Comparison of ENCODE assay signal across 1 cellular context in the genomic region with DNA sequence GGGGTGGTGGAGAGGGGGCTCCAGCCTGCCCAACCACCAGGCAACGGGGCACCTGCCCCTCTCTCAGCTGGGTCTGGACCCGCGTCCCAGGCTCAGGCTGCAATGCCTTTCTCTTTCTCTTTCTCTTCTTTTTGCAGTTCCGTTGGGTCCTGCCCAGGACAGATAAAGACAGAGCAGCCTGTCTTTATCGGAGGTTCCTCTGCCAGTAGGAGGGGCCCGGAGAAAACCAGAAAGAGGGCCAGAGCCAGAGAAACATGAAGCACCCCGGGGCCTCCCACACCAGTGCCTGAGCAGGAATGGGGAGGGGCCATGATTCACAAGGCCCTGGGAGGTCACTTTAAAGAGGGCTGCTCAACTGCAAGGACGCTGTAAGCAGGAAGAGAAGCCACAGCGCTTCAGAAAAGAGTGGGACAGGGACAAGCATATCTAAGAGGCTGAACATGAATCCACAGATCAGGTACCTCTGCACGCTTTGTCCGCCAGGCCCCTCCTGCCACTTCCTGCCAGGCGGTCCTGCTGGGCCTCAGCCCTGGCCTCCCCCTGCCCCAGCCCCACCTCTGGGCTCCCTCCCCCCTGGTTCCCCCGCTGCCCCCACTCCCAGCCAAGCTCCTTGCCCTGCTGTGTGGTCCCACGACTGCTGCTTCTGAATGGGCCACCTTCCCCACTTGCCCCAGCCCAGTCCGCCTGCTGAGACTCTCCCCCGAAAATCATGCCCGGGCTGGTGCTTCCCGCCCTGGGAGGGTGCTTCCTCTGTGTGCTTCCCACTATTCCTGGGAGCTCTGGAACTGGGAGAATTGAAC.
A peak's percentile ranks its signal among the peaks of the same experiment; 100 is the strongest.
TF ChIP-seq lines count a peak whose summit lies in the region.

A gene (plus strand): TSS at position 335 of the 800 bp plus-strand sequence. CDS start 106 bp downstream, at position 441.

TF ChIP-seq in HepG2, 621 proteins besides CTCF, POLR2A, EP300 and RAD21 (continued from another document and continues in another):
- TF ChIP-seq, protein P1, sequence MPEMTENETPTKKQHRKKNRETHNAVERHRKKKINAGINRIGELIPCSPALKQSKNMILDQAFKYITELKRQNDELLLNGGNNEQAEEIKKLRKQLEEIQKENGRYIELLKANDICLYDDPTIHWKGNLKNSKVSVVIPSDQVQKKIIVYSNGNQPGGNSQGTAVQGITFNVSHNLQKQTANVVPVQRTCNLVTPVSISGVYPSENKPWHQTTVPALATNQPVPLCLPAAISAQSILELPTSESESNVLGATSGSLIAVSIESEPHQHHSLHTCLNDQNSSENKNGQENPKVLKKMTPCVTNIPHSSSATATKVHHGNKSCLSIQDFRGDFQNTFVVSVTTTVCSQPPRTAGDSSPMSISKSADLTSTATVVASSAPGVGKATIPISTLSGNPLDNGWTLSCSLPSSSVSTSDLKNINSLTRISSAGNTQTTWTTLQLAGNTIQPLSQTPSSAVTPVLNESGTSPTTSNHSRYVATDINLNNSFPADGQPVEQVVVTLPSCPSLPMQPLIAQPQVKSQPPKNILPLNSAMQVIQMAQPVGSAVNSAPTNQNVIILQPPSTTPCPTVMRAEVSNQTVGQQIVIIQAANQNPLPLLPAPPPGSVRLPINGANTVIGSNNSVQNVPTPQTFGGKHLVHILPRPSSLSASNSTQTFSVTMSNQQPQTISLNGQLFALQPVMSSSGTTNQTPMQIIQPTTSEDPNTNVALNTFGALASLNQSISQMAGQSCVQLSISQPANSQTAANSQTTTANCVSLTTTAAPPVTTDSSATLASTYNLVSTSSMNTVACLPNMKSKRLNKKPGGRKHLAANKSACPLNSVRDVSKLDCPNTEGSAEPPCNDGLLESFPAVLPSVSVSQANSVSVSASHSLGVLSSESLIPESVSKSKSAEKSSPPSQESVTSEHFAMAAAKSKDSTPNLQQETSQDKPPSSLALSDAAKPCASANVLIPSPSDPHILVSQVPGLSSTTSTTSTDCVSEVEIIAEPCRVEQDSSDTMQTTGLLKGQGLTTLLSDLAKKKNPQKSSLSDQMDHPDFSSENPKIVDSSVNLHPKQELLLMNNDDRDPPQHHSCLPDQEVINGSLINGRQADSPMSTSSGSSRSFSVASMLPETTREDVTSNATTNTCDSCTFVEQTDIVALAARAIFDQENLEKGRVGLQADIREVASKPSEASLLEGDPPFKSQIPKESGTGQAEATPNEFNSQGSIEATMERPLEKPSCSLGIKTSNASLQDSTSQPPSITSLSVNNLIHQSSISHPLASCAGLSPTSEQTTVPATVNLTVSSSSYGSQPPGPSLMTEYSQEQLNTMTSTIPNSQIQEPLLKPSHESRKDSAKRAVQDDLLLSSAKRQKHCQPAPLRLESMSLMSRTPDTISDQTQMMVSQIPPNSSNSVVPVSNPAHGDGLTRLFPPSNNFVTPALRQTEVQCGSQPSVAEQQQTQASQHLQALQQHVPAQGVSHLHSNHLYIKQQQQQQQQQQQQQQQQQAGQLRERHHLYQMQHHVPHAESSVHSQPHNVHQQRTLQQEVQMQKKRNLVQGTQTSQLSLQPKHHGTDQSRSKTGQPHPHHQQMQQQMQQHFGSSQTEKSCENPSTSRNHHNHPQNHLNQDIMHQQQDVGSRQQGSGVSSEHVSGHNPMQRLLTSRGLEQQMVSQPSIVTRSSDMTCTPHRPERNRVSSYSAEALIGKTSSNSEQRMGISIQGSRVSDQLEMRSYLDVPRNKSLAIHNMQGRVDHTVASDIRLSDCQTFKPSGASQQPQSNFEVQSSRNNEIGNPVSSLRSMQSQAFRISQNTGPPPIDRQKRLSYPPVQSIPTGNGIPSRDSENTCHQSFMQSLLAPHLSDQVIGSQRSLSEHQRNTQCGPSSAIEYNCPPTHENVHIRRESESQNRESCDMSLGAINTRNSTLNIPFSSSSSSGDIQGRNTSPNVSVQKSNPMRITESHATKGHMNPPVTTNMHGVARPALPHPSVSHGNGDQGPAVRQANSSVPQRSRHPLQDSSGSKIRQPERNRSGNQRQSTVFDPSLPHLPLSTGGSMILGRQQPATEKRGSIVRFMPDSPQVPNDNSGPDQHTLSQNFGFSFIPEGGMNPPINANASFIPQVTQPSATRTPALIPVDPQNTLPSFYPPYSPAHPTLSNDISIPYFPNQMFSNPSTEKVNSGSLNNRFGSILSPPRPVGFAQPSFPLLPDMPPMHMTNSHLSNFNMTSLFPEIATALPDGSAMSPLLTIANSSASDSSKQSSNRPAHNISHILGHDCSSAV (CRISPR knock-in tag; IDR thresholded peaks at IDR 0.05; ENCODE audit: borderline replicate concordance), result no peak
- TF ChIP-seq STAT5B (CRISPR knock-in tag; IDR thresholded peaks at IDR 0.05) (no peak), STAG1 (CRISPR knock-in tag; IDR thresholded peaks at IDR 0.05) (0 out of 2 replicates have a peak, but pooled peaks have one; percentile 17), MIXL1 (CRISPR knock-in tag; IDR thresholded peaks at IDR 0.05) (no peak), CEBPB (IDR thresholded peaks at IDR 0.05; ENCODE audit: borderline replicate concordance, low read depth, low read length) (no peak), ZNF12 (CRISPR knock-in tag; IDR thresholded peaks at IDR 0.05) (peak; percentile 38; the same call in 1 of the 2 replicates), ATRX (CRISPR knock-in tag; IDR thresholded peaks at IDR 0.05; ENCODE audit: borderline replicate concordance) (no peak), BRD4 (CRISPR knock-in tag; IDR thresholded peaks at IDR 0.05) (peak; percentile 73), ZNF138 (CRISPR knock-in tag; IDR thresholded peaks at IDR 0.05; ENCODE audit: low read depth) (no peak), YEATS2 (CRISPR knock-in tag; IDR thresholded peaks at IDR 0.05; ENCODE audit: borderline replicate concordance) (no peak), NRL (CRISPR knock-in tag; IDR thresholded peaks at IDR 0.05; ENCODE audit: borderline replicate concordance) (no peak), ZSCAN22 (CRISPR knock-in tag; IDR thresholded peaks at IDR 0.05) (no peak), MAFK (conservative IDR thresholded peaks at IDR 0.05 in 1 of 2, IDR thresholded peaks at IDR 0.05 in 1 of 2; ENCODE audit: low read length in 2 of 2) (no peak), ZNF768 (CRISPR knock-in tag; IDR thresholded peaks at IDR 0.05) (no peak), NAIF1 (CRISPR knock-in tag; IDR thresholded peaks at IDR 0.05; ENCODE audit: borderline replicate concordance) (no peak), TP53 (CRISPR knock-in tag; conservative IDR thresholded peaks at IDR 0.05) (no peak)
- TF ChIP-seq, protein P2, sequence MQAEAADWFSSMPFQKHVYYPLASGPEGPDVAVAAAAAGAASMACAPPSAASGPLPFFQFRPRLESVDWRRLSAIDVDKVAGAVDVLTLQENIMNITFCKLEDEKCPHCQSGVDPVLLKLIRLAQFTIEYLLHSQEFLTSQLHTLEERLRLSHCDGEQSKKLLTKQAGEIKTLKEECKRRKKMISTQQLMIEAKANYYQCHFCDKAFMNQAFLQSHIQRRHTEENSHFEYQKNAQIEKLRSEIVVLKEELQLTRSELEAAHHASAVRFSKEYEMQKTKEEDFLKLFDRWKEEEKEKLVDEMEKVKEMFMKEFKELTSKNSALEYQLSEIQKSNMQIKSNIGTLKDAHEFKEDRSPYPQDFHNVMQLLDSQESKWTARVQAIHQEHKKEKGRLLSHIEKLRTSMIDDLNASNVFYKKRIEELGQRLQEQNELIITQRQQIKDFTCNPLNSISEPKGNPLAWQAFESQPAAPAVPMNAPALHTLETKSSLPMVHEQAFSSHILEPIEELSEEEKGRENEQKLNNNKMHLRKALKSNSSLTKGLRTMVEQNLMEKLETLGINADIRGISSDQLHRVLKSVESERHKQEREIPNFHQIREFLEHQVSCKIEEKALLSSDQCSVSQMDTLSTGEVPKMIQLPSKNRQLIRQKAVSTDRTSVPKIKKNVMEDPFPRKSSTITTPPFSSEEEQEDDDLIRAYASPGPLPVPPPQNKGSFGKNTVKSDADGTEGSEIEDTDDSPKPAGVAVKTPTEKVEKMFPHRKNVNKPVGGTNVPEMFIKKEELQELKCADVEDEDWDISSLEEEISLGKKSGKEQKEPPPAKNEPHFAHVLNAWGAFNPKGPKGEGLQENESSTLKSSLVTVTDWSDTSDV (CRISPR knock-in tag; IDR thresholded peaks at IDR 0.05), result no peak
- TF ChIP-seq, protein P3, sequence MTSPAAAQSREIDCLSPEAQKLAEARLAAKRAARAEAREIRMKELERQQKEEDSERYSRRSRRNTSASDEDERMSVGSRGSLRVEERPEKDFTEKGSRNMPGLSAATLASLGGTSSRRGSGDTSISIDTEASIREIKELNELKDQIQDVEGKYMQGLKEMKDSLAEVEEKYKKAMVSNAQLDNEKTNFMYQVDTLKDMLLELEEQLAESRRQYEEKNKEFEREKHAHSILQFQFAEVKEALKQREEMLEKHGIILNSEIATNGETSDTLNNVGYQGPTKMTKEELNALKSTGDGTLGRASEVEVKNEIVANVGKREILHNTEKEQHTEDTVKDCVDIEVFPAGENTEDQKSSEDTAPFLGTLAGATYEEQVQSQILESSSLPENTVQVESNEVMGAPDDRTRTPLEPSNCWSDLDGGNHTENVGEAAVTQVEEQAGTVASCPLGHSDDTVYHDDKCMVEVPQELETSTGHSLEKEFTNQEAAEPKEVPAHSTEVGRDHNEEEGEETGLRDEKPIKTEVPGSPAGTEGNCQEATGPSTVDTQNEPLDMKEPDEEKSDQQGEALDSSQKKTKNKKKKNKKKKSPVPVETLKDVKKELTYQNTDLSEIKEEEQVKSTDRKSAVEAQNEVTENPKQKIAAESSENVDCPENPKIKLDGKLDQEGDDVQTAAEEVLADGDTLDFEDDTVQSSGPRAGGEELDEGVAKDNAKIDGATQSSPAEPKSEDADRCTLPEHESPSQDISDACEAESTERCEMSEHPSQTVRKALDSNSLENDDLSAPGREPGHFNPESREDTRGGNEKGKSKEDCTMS (CRISPR knock-in tag; conservative IDR thresholded peaks at IDR 0.05), result no peak
- TF ChIP-seq, protein P4, sequence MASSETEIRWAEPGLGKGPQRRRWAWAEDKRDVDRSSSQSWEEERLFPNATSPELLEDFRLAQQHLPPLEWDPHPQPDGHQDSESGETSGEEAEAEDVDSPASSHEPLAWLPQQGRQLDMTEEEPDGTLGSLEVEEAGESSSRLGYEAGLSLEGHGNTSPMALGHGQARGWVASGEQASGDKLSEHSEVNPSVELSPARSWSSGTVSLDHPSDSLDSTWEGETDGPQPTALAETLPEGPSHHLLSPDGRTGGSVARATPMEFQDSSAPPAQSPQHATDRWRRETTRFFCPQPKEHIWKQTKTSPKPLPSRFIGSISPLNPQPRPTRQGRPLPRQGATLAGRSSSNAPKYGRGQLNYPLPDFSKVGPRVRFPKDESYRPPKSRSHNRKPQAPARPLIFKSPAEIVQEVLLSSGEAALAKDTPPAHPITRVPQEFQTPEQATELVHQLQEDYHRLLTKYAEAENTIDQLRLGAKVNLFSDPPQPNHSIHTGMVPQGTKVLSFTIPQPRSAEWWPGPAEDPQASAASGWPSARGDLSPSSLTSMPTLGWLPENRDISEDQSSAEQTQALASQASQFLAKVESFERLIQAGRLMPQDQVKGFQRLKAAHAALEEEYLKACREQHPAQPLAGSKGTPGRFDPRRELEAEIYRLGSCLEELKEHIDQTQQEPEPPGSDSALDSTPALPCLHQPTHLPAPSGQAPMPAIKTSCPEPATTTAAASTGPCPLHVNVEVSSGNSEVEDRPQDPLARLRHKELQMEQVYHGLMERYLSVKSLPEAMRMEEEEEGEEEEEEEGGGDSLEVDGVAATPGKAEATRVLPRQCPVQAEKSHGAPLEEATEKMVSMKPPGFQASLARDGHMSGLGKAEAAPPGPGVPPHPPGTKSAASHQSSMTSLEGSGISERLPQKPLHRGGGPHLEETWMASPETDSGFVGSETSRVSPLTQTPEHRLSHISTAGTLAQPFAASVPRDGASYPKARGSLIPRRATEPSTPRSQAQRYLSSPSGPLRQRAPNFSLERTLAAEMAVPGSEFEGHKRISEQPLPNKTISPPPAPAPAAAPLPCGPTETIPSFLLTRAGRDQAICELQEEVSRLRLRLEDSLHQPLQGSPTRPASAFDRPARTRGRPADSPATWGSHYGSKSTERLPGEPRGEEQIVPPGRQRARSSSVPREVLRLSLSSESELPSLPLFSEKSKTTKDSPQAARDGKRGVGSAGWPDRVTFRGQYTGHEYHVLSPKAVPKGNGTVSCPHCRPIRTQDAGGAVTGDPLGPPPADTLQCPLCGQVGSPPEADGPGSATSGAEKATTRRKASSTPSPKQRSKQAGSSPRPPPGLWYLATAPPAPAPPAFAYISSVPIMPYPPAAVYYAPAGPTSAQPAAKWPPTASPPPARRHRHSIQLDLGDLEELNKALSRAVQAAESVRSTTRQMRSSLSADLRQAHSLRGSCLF (CRISPR knock-in tag; IDR thresholded peaks at IDR 0.05; ENCODE audit: borderline replicate concordance), result no peak
- TF ChIP-seq, protein P5, sequence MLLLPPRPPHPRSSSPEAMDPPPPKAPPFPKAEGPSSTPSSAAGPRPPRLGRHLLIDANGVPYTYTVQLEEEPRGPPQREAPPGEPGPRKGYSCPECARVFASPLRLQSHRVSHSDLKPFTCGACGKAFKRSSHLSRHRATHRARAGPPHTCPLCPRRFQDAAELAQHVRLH (CRISPR knock-in tag; IDR thresholded peaks at IDR 0.05; ENCODE audit: borderline replicate concordance, low read depth), result no peak; the same call in 1 of the 2 replicates
- TF ChIP-seq, protein P6, sequence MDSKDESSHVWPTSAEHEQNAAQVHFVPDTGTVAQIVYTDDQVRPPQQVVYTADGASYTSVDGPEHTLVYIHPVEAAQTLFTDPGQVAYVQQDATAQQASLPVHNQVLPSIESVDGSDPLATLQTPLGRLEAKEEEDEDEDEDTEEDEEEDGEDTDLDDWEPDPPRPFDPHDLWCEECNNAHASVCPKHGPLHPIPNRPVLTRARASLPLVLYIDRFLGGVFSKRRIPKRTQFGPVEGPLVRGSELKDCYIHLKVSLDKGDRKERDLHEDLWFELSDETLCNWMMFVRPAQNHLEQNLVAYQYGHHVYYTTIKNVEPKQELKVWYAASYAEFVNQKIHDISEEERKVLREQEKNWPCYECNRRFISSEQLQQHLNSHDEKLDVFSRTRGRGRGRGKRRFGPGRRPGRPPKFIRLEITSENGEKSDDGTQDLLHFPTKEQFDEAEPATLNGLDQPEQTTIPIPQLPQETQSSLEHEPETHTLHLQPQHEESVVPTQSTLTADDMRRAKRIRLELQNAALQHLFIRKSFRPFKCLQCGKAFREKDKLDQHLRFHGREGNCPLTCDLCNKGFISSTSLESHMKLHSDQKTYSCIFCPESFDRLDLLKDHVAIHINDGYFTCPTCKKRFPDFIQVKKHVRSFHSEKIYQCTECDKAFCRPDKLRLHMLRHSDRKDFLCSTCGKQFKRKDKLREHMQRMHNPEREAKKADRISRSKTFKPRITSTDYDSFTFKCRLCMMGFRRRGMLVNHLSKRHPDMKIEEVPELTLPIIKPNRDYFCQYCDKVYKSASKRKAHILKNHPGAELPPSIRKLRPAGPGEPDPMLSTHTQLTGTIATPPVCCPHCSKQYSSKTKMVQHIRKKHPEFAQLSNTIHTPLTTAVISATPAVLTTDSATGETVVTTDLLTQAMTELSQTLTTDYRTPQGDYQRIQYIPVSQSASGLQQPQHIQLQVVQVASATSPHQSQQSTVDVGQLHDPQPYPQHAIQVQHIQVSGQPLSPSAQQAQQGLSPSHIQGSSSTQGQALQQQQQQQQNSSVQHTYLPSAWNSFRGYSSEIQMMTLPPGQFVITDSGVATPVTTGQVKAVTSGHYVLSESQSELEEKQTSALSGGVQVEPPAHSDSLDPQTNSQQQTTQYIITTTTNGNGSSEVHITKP (CRISPR knock-in tag; IDR thresholded peaks at IDR 0.05; ENCODE audit: low read depth), result no peak
- TF ChIP-seq, protein P7, sequence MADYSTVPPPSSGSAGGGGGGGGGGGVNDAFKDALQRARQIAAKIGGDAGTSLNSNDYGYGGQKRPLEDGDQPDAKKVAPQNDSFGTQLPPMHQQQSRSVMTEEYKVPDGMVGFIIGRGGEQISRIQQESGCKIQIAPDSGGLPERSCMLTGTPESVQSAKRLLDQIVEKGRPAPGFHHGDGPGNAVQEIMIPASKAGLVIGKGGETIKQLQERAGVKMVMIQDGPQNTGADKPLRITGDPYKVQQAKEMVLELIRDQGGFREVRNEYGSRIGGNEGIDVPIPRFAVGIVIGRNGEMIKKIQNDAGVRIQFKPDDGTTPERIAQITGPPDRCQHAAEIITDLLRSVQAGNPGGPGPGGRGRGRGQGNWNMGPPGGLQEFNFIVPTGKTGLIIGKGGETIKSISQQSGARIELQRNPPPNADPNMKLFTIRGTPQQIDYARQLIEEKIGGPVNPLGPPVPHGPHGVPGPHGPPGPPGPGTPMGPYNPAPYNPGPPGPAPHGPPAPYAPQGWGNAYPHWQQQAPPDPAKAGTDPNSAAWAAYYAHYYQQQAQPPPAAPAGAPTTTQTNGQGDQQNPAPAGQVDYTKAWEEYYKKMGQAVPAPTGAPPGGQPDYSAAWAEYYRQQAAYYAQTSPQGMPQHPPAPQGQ (CRISPR knock-in tag; IDR thresholded peaks at IDR 0.05; ENCODE audit: borderline replicate concordance), result no peak
